13 cellular contexts compared by ENCODE assay signal in the genomic region with DNA sequence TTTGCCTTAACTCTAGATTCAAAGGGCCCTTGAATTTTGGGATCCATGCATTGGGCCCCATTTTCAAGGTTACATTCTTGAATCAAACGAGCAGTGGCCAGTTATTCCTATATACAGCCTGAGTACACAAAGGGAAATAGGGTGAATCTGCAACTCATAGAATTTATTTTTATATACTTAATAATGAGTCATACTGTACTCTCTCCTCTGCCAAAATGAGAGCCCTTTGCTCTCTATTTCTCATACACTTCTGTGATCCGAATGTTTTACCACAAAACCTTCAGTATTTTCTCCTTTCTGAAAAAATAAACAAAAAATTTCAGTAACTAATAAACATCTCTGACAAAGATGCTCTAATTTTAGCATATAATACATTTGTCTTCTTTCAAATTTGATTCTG.
"Had no signal": no experiment of that assay in that cellular context is flagged by ENCODE, and none has a peak within 500 bp of the region (broad histone marks: within the 10 kb centered on the region; RNA-seq: fewer than 3 reads in every experiment).

No MANE protein-coding gene starts in this region.

- H3K27me3 ChIP-seq: brain microvascular endothelial cell, hepatocyte, neural progenitor cell, ovary had no signal

- H3K79me2 ChIP-seq: hepatocyte had no signal

- H3K4me3 ChIP-seq: hepatocyte, neural progenitor cell, ovary, skin epidermis had no signal

- H3K9me3 ChIP-seq: ovary had no signal

- DNase-seq: activated CD4-positive, alpha-beta T cell treated with anti-CD3 and anti-CD28 coated beads, Interleukin-2, amount 50 U/mL, for 1 hour; activated naive CD4-positive, alpha-beta T cell treated with anti-CD3 and anti-CD28 coated beads, Interleukin-2, amount 50 U/mL, for 16 hours; amniotic stem cell; brain microvascular endothelial cell; kidney; midbrain; ovary; stimulated activated CD4-positive, alpha-beta T cell treated with anti-CD3 and anti-CD28 coated beads, Interleukin-4, amount 100 ng/mL, for 4 hours; stimulated activated naive CD8-positive, alpha-beta T cell treated with anti-CD3 and anti-CD28 coated beads, Interleukin-15, amount 100 ng/mL, for 72 hours had no signal

- H3K4me2 ChIP-seq: hepatocyte, neural progenitor cell had no signal

- H3K9ac ChIP-seq: neural progenitor cell had no signal

- H3K27ac ChIP-seq: brain microvascular endothelial cell, hepatocyte, neural progenitor cell, ovary had no signal

- ATAC-seq: esophagus mucosa; stimulated activated naive CD8-positive, alpha-beta T cell treated with anti-CD3 and anti-CD28 coated beads, Interleukin-15, amount 100 ng/mL, for 72 hours had no signal

- H2AFZ ChIP-seq: hepatocyte, neural progenitor cell had no signal

- H3K4me1 ChIP-seq: neural progenitor cell had no signal

- H3K36me3 ChIP-seq: brain microvascular endothelial cell, neural progenitor cell, ovary had no signal
